ENCODE assay signal across 17 cellular contexts in the genomic region with DNA sequence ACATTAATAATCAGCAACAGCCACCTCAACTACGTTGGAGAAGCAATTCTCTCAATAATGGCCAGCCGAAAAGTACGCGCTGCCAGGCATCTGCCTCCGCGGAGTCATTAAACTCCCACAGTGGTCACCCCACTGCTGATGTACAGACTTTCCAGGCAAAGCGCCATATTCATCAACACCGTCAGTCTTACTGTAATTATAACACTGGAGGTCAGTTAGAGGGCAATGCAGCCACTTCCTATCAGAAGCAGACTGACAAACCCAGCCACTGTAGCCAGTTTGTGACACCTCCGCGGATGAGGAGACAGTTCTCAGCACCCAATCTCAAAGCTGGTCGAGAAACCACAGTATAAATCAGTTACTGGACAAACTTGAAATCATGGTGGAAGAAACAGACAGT.
A peak's percentile ranks its signal among the peaks of the same experiment; 100 is the strongest.
DNase-seq lines count a peak whose midpoint lies in the region; ATAC-seq, FAIRE-seq and TF ChIP-seq lines count a peak whose summit lies in the region.
"Had no signal": no experiment of that assay in that cellular context is flagged by ENCODE, and none has a peak within 500 bp of the region (broad histone marks: within the 10 kb centered on the region; RNA-seq: fewer than 3 reads in every experiment).

No MANE protein-coding gene starts in this region.

- H2BK5ac ChIP-seq in H9 (ENCODE audit: insufficient read length, low read length) = no peak overlapping the region

- no peak for TF ChIP-seq CTCF in H9 (conservative IDR thresholded peaks at IDR 0.05)
- TF ChIP-seq CTCF in GM12878 (IDR thresholded peaks at IDR 0.05 in 2 of 3, conservative IDR thresholded peaks at IDR 0.05 in 1 of 3; ENCODE audit: control insufficient read depth in 2 of 3, extremely low read depth in 1 of 3, insufficient read depth in 1 of 3, low read depth in 3 of 3, low read length in 3 of 3) = no peak
- no peak for TF ChIP-seq CTCF in neutrophil (IDR thresholded peaks at IDR 0.05)

- RAD21 ChIA-PET in GM12878 (lab: Charles Lee; ENCODE audit: unreplicated experiment) = interaction anchor here (1.6 kb wide), 1 partner anchor 95 kb away, joined by 5 read pairs; a partner anchor contains a TSS

- H3K79me2 ChIP-seq in H9 (ENCODE audit: insufficient read depth, low read length) (no peaks in the 10 kb centered on the region), GM12878 (ENCODE audit: control insufficient read depth, insufficient read depth, low read length) (no peaks in the 10 kb centered on the region)

- H3K4me1 Mint-ChIP-seq in H9 = peaks cover 10 to 12% of the 10 kb centered on the region in 2 experiments

- no peaks in the 10 kb centered on the region for H4K20me1 ChIP-seq in H9 (ENCODE audit: control insufficient read depth, insufficient read depth, insufficient read length)
- no peaks in the 10 kb centered on the region for H4K20me1 ChIP-seq in GM12878 (ENCODE audit: control insufficient read depth, insufficient read depth)

- no peak overlapping the region for H3K27ac ChIP-seq in H9 (ENCODE audit: insufficient read length, low read depth, low read length)
- no peak overlapping the region for H3K27ac ChIP-seq in GM12878 (ENCODE audit: control insufficient read depth, insufficient read depth)
- peak overlapping the region; percentile 18 for H3K27ac ChIP-seq in neutrophil
- H3K27ac ChIP-seq: HL-60 had no signal

- SMC1A ChIA-PET in GM12878 (lab: Charles Lee; ENCODE audit: uncharacterized antibody, unreplicated experiment) = interaction anchor here (2.4 kb wide), 1 partner anchor 20 kb away, joined by 9 read pairs; no protein-coding TSS in a partner anchor

- H3K79me1 ChIP-seq in H9 (ENCODE audit: insufficient read depth, low read depth, low read length, poor library complexity, severe bottlenecking) = peaks cover 3% of the 10 kb centered on the region

- H4K5ac ChIP-seq in H9 (ENCODE audit: insufficient read length, low read depth, low read length) = no peak overlapping the region

- POLR2A ChIA-PET in GM12878 (lab: Charles Lee) = interaction anchor here (1.0 kb wide), 1 partner anchor 10 kb away, joined by 4 read pairs; no protein-coding TSS in a partner anchor

- no peaks in the 10 kb centered on the region for H3K23me2 ChIP-seq in H9 (ENCODE audit: insufficient read length, low read depth, low read length, poor library complexity, severe bottlenecking)

- H2BK12ac ChIP-seq in H9 (ENCODE audit: insufficient read length, low read depth, low read length) = no peak overlapping the region

- peaks cover 7 to 43% (median 29%) of the 10 kb centered on the region in 3 experiments; a peak in 6 of 7 replicates for H3K36me3 Mint-ChIP-seq in H9 (ENCODE audit: insufficient read depth in 1 of 3, low read depth in 3 of 3)

- H2AFZ ChIP-seq in H9 (ENCODE audit: low read length) = no peak overlapping the region
- H2AFZ ChIP-seq in GM12878 (ENCODE audit: control insufficient read depth, low read depth, low read length) = no peak overlapping the region

- no peak overlapping the region for H3K14ac ChIP-seq in H9 (ENCODE audit: insufficient read depth, low read length)

- H2AK5ac ChIP-seq in H9 (ENCODE audit: insufficient read length, low read length) = no peak overlapping the region

- no peak for TF ChIP-seq POLR2A in GM12878 (IDR thresholded peaks at IDR 0.05; ENCODE audit: low read depth, low read length)

- H3K18ac ChIP-seq in H9 (ENCODE audit: insufficient read length, low read depth, low read length) = no peak overlapping the region

- H3K9me3 Mint-ChIP-seq in H9 = no peaks in the 10 kb centered on the region
- H3K9me3 Mint-ChIP-seq: IgD-negative memory B cell had no signal

- H4K8ac ChIP-seq in H9 (replicated peaks; ENCODE audit: insufficient read length, low read depth, low read length) = no peak overlapping the region

- DNase-seq in H9 (no peak), GM12878 (ENCODE audit: low read depth, low spot score) (no peak), left cardiac atrium (peak; percentile 40)
- DNase-seq: C1 segment of cervical spinal cord; GF-D8; HCEC 1CT; NCI-H187; NCI-H446 treated with DMSO at 0.1 percent for 48 hours; NK-92 treated with Interleukin-12 subunit alpha and Interleukin-12 subunit beta, amount 100 ng/mL, for 24 hours had no signal

- no peak overlapping the region for H3T11ph ChIP-seq in H9 (ENCODE audit: low read length)

- no peak overlapping the region for H2BK15ac ChIP-seq in H9 (ENCODE audit: low read depth, low read length)

- H3K27ac Mint-ChIP-seq in H9 = peak overlapping the region; percentile 41 to 76 (median 43); a peak in 3 of 7 replicates
- H3K27ac Mint-ChIP-seq: IgD-negative memory B cell had no signal

- no peak overlapping the region for H3K4me2 ChIP-seq in H9 (ENCODE audit: insufficient read depth, insufficient read length, low read length)
- no peak overlapping the region for H3K4me2 ChIP-seq in GM12878 (ENCODE audit: control insufficient read depth, insufficient read depth)

- no peak for TF ChIP-seq RAD21 in GM12878 (IDR thresholded peaks at IDR 0.05; ENCODE audit: insufficient read depth, low read depth, low read length)

- no peaks in the 10 kb centered on the region for H3K27me3 Mint-ChIP-seq in H9 (ENCODE audit: low read depth)
- H3K27me3 Mint-ChIP-seq: IgD-negative memory B cell had no signal

- H2BK120ac ChIP-seq in H9 (ENCODE audit: low read depth, low read length, poor library complexity, severe bottlenecking) = no peak overlapping the region

- H3K27me3 ChIP-seq in H9 (ENCODE audit: insufficient read depth, low read length) (no peaks in the 10 kb centered on the region), GM12878 (replicated peaks in 1 of 2; ENCODE audit: control insufficient read depth in 2 of 2, insufficient read depth in 2 of 2, low read length in 1 of 2) (no peaks in the 10 kb centered on the region), neutrophil (no peaks in the 10 kb centered on the region)

- no peak overlapping the region for H4K91ac ChIP-seq in H9 (ENCODE audit: insufficient read length, low read depth, low read length)

- no peaks in the 10 kb centered on the region for H3K4me1 ChIP-seq in H9 (ENCODE audit: insufficient read depth, low read length)
- H3K4me1 ChIP-seq in GM12878 (ENCODE audit: control insufficient read depth, insufficient read depth, low read length) = peaks cover 6% of the 10 kb centered on the region
- peaks cover 10 to 11% of the 10 kb centered on the region in 2 experiments for H3K4me1 ChIP-seq in neutrophil (ENCODE audit: control insufficient read depth in 1 of 2, insufficient read depth in 1 of 2, low read depth in 1 of 2, low read length in 1 of 2)

- H3K4me3 ChIP-seq in GM12878 (no peak overlapping the region), neutrophil (ENCODE audit: low read depth in 1 of 2, low read length in 1 of 2) (no peak overlapping the region)

- no peak for ATAC-seq in GM12878
- peak; percentile 61 to 63 for ATAC-seq in left cardiac atrium
- ATAC-seq in GM21526 (IDR thresholded peaks at IDR 0.05; ENCODE audit: low FRiP score, unreplicated experiment) = no peak
- no peak for ATAC-seq in GM21737 (IDR thresholded peaks at IDR 0.05; ENCODE audit: unreplicated experiment)
- ATAC-seq in HG02970 (IDR thresholded peaks at IDR 0.05; ENCODE audit: low FRiP score, unreplicated experiment) = no peak

- no CpG with 5 or more reads among the region's 11 CpGs for WGBS in H9 (ENCODE audit: extremely low coverage, insufficient read length, low lambda C conversion rate)
- WGBS in GM12878 (ENCODE audit: insufficient coverage, insufficient replicate concordance, low lambda C conversion rate, missing lambda C conversion rate) = 89% methylated on average over 11 of the region's 11 CpGs

- H3K4me3 Mint-ChIP-seq in H9 = no peak overlapping the region
- H3K4me3 Mint-ChIP-seq: IgD-negative memory B cell had no signal

- H3K9ac ChIP-seq in H9 (ENCODE audit: extremely low read depth, insufficient read length, low read length) = no peak overlapping the region
- no peak overlapping the region for H3K9ac ChIP-seq in GM12878 (ENCODE audit: control insufficient read depth, insufficient read depth, low read length)

- in situ Hi-C loops in GM12878 (cut with MboI) = no loop called here

- CTCF ChIA-PET in GM12878 (lab: Yijun Ruan, JAX) = interaction anchor here (0.5 to 0.9 kb wide), 3 partner anchors 10 to 767 kb away, joined by 3 to 4 read pairs (median 4); no protein-coding TSS in a partner anchor

- TF ChIP-seq EP300 in GM12878 (IDR thresholded peaks at IDR 0.05; ENCODE audit: borderline replicate concordance in 1 of 2, control insufficient read depth in 1 of 2, low read depth in 2 of 2, low read length in 2 of 2) = no peak

- no peak overlapping the region for H2BK20ac ChIP-seq in H9 (ENCODE audit: low read depth, low read length, poor library complexity, severe bottlenecking)

- intact Hi-C loops in GM12878 (cut with micrococcal nuclease; ENCODE audit: unreplicated experiment) = no loop called here
- intact Hi-C loops in left cardiac atrium (cut with DNase I) = no loop called here

- no peak overlapping the region for H3K56ac ChIP-seq in H9 (ENCODE audit: insufficient read length, low read depth, low read length)

- H3K4ac ChIP-seq in H9 (ENCODE audit: low read depth, low read length) = no peak overlapping the region

- no peak for FAIRE-seq in GM12878 (lab: Jason Lieb, UNC)
- FAIRE-seq: GM12892, HTR-8/SVneo had no signal

- peaks cover 0 to 5% of the 10 kb centered on the region in 2 experiments; a peak in 2 of 4 replicates for H3K36me3 ChIP-seq in GM12878 (ENCODE audit: control insufficient read depth in 2 of 2, insufficient read depth in 2 of 2, low read length in 1 of 2)
- peaks cover 52% of the 10 kb centered on the region for H3K36me3 ChIP-seq in neutrophil

- no TSS peak for BruUV-seq in GM12878 (replicated peaks; lab: Mats Ljungman, UMichigan)

- H3K9me3 ChIP-seq in H9 (ENCODE audit: control insufficient read depth, low read depth, low read length) (no peaks in the 10 kb centered on the region), GM12878 (replicated peaks; ENCODE audit: control insufficient read depth, insufficient read depth, low read length) (no peaks in the 10 kb centered on the region), neutrophil (no peaks in the 10 kb centered on the region)

- H3K23ac ChIP-seq in H9 (ENCODE audit: insufficient read length, low read depth, low read length) = no peak overlapping the region

TF ChIP-seq in GM12878, 131 proteins besides CTCF, POLR2A, EP300 and RAD21 (continues in another document):
- no peak for TF ChIP-seq CBFB (IDR thresholded peaks at IDR 0.05; ENCODE audit: low read depth)
- TF ChIP-seq, protein P1, sequence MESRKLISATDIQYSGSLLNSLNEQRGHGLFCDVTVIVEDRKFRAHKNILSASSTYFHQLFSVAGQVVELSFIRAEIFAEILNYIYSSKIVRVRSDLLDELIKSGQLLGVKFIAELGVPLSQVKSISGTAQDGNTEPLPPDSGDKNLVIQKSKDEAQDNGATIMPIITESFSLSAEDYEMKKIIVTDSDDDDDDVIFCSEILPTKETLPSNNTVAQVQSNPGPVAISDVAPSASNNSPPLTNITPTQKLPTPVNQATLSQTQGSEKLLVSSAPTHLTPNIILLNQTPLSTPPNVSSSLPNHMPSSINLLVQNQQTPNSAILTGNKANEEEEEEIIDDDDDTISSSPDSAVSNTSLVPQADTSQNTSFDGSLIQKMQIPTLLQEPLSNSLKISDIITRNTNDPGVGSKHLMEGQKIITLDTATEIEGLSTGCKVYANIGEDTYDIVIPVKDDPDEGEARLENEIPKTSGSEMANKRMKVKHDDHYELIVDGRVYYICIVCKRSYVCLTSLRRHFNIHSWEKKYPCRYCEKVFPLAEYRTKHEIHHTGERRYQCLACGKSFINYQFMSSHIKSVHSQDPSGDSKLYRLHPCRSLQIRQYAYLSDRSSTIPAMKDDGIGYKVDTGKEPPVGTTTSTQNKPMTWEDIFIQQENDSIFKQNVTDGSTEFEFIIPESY (IDR thresholded peaks at IDR 0.05) = peak; percentile 82

Comparison
In these comparisons a context has a peak if more than half of its experiments do, and no peak if none do; other contexts are left out.
1. ATAC-seq: peak in left cardiac atrium (2 of 2); none in GM12878 (single experiment), GM21526 (single experiment), GM21737 (single experiment) and HG02970 (single experiment).